ENCODE assay signal across 8 cellular contexts in genomic region chr1:28915036-28915895, GRCh38. TPM values are rescaled to one million over a fixed set of nuclear protein-coding genes. Genes with fewer than 3 reads are reported as not detected.
A peak's percentile ranks its signal among the peaks of the same experiment; 100 is the strongest.
DNase-seq lines count a peak whose midpoint lies in the region; ATAC-seq and TF ChIP-seq lines count a peak whose summit lies in the region.

No MANE protein-coding gene starts in this region.

- intact Hi-C loops in right cardiac atrium (cut with DNase I), result no loop called here

- H3K4me1 ChIP-seq in RWPE2 (ENCODE audit: insufficient read depth, poor library complexity, severe bottlenecking) (no peaks in the 10 kb centered on the region), right cardiac atrium (ENCODE audit: control insufficient read depth, insufficient read depth, low read length) (peaks cover 4% of the 10 kb centered on the region)

- H3K4me3 ChIP-seq in RWPE2 (ENCODE audit: severe bottlenecking) (peak overlapping the region; percentile 52), right cardiac atrium (ENCODE audit: low read length) (peak overlapping the region; percentile 71), skeletal muscle cell (ENCODE audit: low read depth, low read length) (peak overlapping the region; percentile 61)

- H3K36me3 ChIP-seq in RWPE2 (ENCODE audit: low read depth), result no peaks in the 10 kb centered on the region

- no peaks in the 10 kb centered on the region for H3K27me3 Mint-ChIP-seq in activated naive CD4-positive, alpha-beta T cell treated with anti-CD3 and anti-CD28 coated beads, Interleukin-2, amount 50 U/mL, for 24 hours

- H3K27me3 ChIP-seq in RWPE2 (ENCODE audit: insufficient read depth, poor library complexity, severe bottlenecking), result no peaks in the 10 kb centered on the region
- no peaks in the 10 kb centered on the region for H3K27me3 ChIP-seq in right cardiac atrium (ENCODE audit: control insufficient read depth, insufficient read depth)

- H3K9me3 ChIP-seq in RWPE2 (ENCODE audit: severe bottlenecking) (no peaks in the 10 kb centered on the region), right cardiac atrium (ENCODE audit: control insufficient read depth, low read length) (no peaks in the 10 kb centered on the region)

- H3K27ac ChIP-seq in RWPE2 (ENCODE audit: poor library complexity, severe bottlenecking) (no peak overlapping the region), right cardiac atrium (ENCODE audit: low read length) (peak overlapping the region; percentile 13)

- peak overlapping the region; percentile 87 for H3K4me3 Mint-ChIP-seq in activated naive CD4-positive, alpha-beta T cell treated with anti-CD3 and anti-CD28 coated beads, Interleukin-2, amount 50 U/mL, for 24 hours

- WGBS in right cardiac atrium, result 6% methylated on average over 32 of the region's 32 CpGs

- DNase-seq in ELR (ENCODE audit: low read depth) (peak; percentile 43), RWPE2 (ENCODE audit: low spot score) (no peak), right cardiac atrium (no peak), skeletal muscle cell (ENCODE audit: low read depth) (no peak), ureter (ENCODE audit: low spot score) (no peak), NCI-H1436 treated with DMSO at 0.1 percent for 48 hours (lab: John Stamatoyannopoulos, UW) (no peak)

- H3K9me3 Mint-ChIP-seq in activated naive CD4-positive, alpha-beta T cell treated with anti-CD3 and anti-CD28 coated beads, Interleukin-2, amount 50 U/mL, for 24 hours, result no peaks in the 10 kb centered on the region

- ATAC-seq in HG03066 (IDR thresholded peaks at IDR 0.05; ENCODE audit: low read depth, unreplicated experiment) (peak; percentile 17), RWPE2 (ENCODE audit: low read depth) (peak; percentile 37; the same call in 2 of the 3 replicates), right cardiac atrium (no peak)

- H3K36me3 Mint-ChIP-seq in activated naive CD4-positive, alpha-beta T cell treated with anti-CD3 and anti-CD28 coated beads, Interleukin-2, amount 50 U/mL, for 24 hours, result peaks cover 2% of the 10 kb centered on the region

- TF ChIP-seq CTCF in RWPE2 (IDR thresholded peaks at IDR 0.05; ENCODE audit: poor library complexity, severe bottlenecking), result no peak

- peaks cover 57% of the 10 kb centered on the region for H3K4me1 Mint-ChIP-seq in activated naive CD4-positive, alpha-beta T cell treated with anti-CD3 and anti-CD28 coated beads, Interleukin-2, amount 50 U/mL, for 24 hours

- H3K27ac Mint-ChIP-seq in activated naive CD4-positive, alpha-beta T cell treated with anti-CD3 and anti-CD28 coated beads, Interleukin-2, amount 50 U/mL, for 24 hours, result peak overlapping the region; percentile 95

RNA-seq across cellular contexts. Expression of gene EPB41, which starts 0.9 kb away (rescaled TPM):
- 10 to 100 TPM; 14.2 to 21.1 (median 18.4) TPM for total RNA-seq in right cardiac atrium
- 8.9 TPM for polyA plus RNA-seq in right cardiac atrium
- total RNA-seq in ureter, result 109 TPM

Comparison
In these comparisons a context has a peak if more than half of its experiments do, and no peak if none do; other contexts are left out.
1. ATAC-seq: peak in HG03066 (single experiment) and RWPE2 (single experiment); none in right cardiac atrium (0 of 2).
2. Peak in every context shown above with its lines, with median percentiles within 50 percentile points of each other: H3K4me3 ChIP-seq.